Comparison of ENCODE assay signal across 1 cellular context in the genomic region with DNA sequence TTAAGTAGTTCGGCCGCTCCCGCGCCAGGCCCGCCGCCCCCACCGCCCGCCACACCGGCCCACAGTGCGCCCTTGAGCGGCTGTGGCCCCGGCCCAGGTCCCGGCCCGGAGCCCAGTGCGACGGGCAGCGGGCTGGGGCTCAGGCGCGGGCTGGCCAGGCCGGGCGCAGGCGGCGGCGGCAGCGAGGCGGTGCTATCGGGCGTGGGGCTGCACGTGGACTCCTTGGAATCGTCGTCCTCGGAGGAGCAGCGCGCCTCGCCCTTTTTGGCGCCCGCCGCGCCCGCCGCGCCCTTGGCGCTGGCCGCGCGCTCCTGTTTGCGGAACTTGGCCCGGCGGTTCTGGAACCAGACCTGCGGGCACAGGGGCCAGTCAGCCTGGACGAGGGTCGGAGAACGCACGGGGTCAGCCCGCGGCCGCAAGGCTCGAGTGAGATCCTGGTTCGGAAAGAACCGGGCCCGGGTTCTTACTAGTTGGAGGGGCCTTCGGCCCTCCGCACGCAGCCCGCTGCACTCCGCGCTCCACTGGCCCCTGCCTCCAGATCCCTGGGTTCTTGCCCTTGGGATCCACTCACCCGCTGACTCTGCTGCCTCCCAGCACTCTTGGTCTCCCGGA.
TF ChIP-seq lines count a peak whose summit lies in the region.

No MANE protein-coding gene starts in this region.

TF ChIP-seq in GM23338, 12 proteins besides CTCF, POLR2A, EP300 and RAD21 (continued from another document):
- TF ChIP-seq, protein P1, sequence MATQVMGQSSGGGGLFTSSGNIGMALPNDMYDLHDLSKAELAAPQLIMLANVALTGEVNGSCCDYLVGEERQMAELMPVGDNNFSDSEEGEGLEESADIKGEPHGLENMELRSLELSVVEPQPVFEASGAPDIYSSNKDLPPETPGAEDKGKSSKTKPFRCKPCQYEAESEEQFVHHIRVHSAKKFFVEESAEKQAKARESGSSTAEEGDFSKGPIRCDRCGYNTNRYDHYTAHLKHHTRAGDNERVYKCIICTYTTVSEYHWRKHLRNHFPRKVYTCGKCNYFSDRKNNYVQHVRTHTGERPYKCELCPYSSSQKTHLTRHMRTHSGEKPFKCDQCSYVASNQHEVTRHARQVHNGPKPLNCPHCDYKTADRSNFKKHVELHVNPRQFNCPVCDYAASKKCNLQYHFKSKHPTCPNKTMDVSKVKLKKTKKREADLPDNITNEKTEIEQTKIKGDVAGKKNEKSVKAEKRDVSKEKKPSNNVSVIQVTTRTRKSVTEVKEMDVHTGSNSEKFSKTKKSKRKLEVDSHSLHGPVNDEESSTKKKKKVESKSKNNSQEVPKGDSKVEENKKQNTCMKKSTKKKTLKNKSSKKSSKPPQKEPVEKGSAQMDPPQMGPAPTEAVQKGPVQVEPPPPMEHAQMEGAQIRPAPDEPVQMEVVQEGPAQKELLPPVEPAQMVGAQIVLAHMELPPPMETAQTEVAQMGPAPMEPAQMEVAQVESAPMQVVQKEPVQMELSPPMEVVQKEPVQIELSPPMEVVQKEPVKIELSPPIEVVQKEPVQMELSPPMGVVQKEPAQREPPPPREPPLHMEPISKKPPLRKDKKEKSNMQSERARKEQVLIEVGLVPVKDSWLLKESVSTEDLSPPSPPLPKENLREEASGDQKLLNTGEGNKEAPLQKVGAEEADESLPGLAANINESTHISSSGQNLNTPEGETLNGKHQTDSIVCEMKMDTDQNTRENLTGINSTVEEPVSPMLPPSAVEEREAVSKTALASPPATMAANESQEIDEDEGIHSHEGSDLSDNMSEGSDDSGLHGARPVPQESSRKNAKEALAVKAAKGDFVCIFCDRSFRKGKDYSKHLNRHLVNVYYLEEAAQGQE (IDR thresholded peaks at IDR 0.05; ENCODE audit: unreplicated experiment) = no peak
